Comparison of ENCODE assay signal across 1 cellular context in the genomic region with DNA sequence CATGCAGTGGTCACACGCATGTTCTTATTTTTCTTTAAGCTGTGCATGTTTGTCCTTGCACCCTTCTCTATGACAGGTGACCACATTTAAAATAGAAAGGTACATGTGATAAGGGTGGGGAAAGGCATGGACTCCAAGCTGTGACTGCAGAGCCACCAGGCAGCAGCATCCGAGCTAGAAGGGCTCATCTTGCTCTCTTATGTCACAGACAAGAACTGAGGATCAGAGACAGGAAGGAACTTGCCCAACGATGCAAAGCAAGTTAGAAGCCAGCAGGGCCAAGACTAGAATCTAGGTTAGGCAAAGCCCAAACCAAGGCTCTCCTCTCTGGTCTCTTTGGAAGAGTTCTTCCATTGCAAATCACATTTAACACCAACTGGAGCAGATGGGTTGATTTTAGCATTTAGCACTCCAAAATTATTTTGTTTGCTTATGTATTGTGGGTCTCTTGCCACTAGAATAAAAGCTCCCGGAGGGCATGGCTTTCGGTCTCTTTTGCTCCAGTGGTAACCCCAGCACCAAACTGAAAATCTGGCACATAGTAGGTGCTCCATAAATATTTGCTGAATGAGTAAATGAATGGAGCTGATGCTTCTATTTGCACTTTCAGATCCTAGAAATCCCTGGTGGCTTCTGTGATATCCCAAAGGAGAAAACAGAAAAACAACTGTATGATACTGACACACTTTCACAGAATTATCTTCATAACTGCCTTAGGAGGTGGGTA.
TF ChIP-seq lines count a peak whose summit lies in the region.

No MANE protein-coding gene starts in this region.

TF ChIP-seq in H1, 55 proteins besides CTCF, POLR2A, EP300 and RAD21 (continued from another document):
- TF ChIP-seq, protein P1, sequence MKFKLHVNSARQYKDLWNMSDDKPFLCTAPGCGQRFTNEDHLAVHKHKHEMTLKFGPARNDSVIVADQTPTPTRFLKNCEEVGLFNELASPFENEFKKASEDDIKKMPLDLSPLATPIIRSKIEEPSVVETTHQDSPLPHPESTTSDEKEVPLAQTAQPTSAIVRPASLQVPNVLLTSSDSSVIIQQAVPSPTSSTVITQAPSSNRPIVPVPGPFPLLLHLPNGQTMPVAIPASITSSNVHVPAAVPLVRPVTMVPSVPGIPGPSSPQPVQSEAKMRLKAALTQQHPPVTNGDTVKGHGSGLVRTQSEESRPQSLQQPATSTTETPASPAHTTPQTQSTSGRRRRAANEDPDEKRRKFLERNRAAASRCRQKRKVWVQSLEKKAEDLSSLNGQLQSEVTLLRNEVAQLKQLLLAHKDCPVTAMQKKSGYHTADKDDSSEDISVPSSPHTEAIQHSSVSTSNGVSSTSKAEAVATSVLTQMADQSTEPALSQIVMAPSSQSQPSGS (IDR thresholded peaks at IDR 0.05; ENCODE audit: low read length), result no peak
- TF ChIP-seq YY1 (IDR thresholded peaks at IDR 0.05; ENCODE audit: low read depth, low read length) (no peak), BACH1 (IDR thresholded peaks at IDR 0.05; ENCODE audit: low read length) (no peak), CHD1 (IDR thresholded peaks at IDR 0.05; ENCODE audit: low read depth, low read length) (no peak), PHF8 (conservative IDR thresholded peaks at IDR 0.05; ENCODE audit: low read depth, low read length) (no peak), SP4 (IDR thresholded peaks at IDR 0.05; ENCODE audit: low read length) (no peak), HDAC2 (IDR thresholded peaks at IDR 0.05; ENCODE audit: borderline replicate concordance in 1 of 2, low read depth in 2 of 2, low read length in 2 of 2) (no peak), SP1 (IDR thresholded peaks at IDR 0.05; ENCODE audit: low read depth, low read length) (no peak), SIN3A (conservative IDR thresholded peaks at IDR 0.05 in 1 of 2, IDR thresholded peaks at IDR 0.05 in 1 of 2; ENCODE audit: low read depth in 1 of 2, low read length in 2 of 2) (no peak), TAF7 (optimal IDR thresholded peaks at IDR 0.05; ENCODE audit: borderline replicate concordance, low read depth, low read length) (no peak), TBP (IDR thresholded peaks at IDR 0.05; ENCODE audit: low read depth, low read length) (no peak), CHD2 (IDR thresholded peaks at IDR 0.05; ENCODE audit: low read length) (no peak), EZH2 (IDR thresholded peaks at IDR 0.05; ENCODE audit: low read depth, low read length, severe bottlenecking) (no peak), JUN (IDR thresholded peaks at IDR 0.05; ENCODE audit: low read depth, low read length) (no peak), KDM5A (IDR thresholded peaks at IDR 0.05; ENCODE audit: low read length) (no peak), GABPA (IDR thresholded peaks at IDR 0.05; ENCODE audit: borderline replicate concordance, insufficient read depth, low read length) (no peak), ASH2L (IDR thresholded peaks at IDR 0.05; ENCODE audit: low read length) (no peak)
- TF ChIP-seq, protein P2, sequence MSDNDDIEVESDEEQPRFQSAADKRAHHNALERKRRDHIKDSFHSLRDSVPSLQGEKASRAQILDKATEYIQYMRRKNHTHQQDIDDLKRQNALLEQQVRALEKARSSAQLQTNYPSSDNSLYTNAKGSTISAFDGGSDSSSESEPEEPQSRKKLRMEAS (IDR thresholded peaks at IDR 0.05), result no peak
